Comparison of ENCODE assay signal across 28 cellular contexts in genomic region chr6:73792738-73793137, GRCh38.
"Had no signal": no experiment of that assay in that cellular context is flagged by ENCODE, and none has a peak within 500 bp of the region (broad histone marks: within the 10 kb centered on the region; RNA-seq: fewer than 3 reads in every experiment).

No MANE protein-coding gene starts in this region.

- H3K4me2 ChIP-seq: neural progenitor cell had no signal

- FAIRE-seq: kidney, urothelium cell line had no signal

- ATAC-seq: left colon, left lung, lower lobe of right lung, natural killer cell, psoas muscle, sciatic nerve, upper lobe of right lung had no signal

- H3K79me2 ChIP-seq: parathyroid adenoma had no signal

- H3K9me3 ChIP-seq: left lung, lower lobe of right lung, neutrophil, psoas muscle, right atrium auricular region, suprapubic skin, thoracic aorta, tibial artery, upper lobe of right lung had no signal

- H2AFZ ChIP-seq: neural progenitor cell, parathyroid adenoma had no signal

- H3K4me3 ChIP-seq: left lung, lower lobe of right lung, neural progenitor cell, psoas muscle, right atrium auricular region, skin epidermis, suprapubic skin, thoracic aorta, tibial artery, upper lobe of right lung had no signal

- H3K9ac ChIP-seq: neural progenitor cell, parathyroid adenoma had no signal

- H3K36me3 ChIP-seq: left lung, lower lobe of right lung, neural progenitor cell, neutrophil, upper lobe of right lung had no signal

- DNase-seq: hippocampal formation; kidney; left colon; left lung; lower lobe of right lung; mesendoderm; naive B cell; natural killer cell; nephron progenitor cell; occipital lobe; psoas muscle; stimulated activated CD4-positive, alpha-beta T cell treated with anti-CD3 and anti-CD28 coated beads, Interleukin-12 subunit alpha, Interleukin-12 subunit beta, amount 100 ng/mL, for 4 hours; stimulated activated CD4-positive, alpha-beta T cell treated with anti-CD3 and anti-CD28 coated beads, Interleukin-15, amount 100 ng/mL, for 24 hours; stimulated activated CD4-positive, alpha-beta T cell treated with anti-CD3 and anti-CD28 coated beads, Interleukin-2, amount 100 ng/mL, for 24 hours; stimulated activated CD4-positive, alpha-beta T cell treated with anti-CD3 and anti-CD28 coated beads, Interleukin-4, amount 100 ng/mL, for 1 hour; stimulated activated naive CD4-positive, alpha-beta T cell; tibial artery; trophoblast cell; upper lobe of right lung had no signal

- H3K4me1 ChIP-seq: left lung, lower lobe of right lung, parathyroid adenoma, psoas muscle, right atrium auricular region, suprapubic skin, tibial artery, upper lobe of right lung had no signal

- H3K27me3 ChIP-seq: left lung, neural progenitor cell, neutrophil, right atrium auricular region, suprapubic skin, tibial artery, upper lobe of right lung had no signal

- H3K27ac ChIP-seq: left lung, lower lobe of right lung, neural progenitor cell, neutrophil, parathyroid adenoma, psoas muscle, right atrium auricular region, skin epidermis, suprapubic skin, thoracic aorta, tibial artery, upper lobe of right lung had no signal
